In genomic region chr2:168455692-168456525, GRCh38 we compare ENCODE assay signal across 1 cellular context.
TF ChIP-seq lines count a peak whose summit lies in the region.

TSS of gene CERS6 (plus strand) at chr2:168456272. CDS start at chr2:168456449, 177 bp downstream.

TF ChIP-seq in HepG2, 621 proteins besides CTCF, POLR2A, EP300 and RAD21 (continued from another document and continues in another):
- TF ChIP-seq ZNF281 (CRISPR knock-in tag; IDR thresholded peaks at IDR 0.05; ENCODE audit: borderline replicate concordance) (peak; percentile 77), SRY (CRISPR knock-in tag; IDR thresholded peaks at IDR 0.05) (peak; percentile 96), FLYWCH1 (CRISPR knock-in tag; IDR thresholded peaks at IDR 0.05) (peak; percentile 36), KDM1A (CRISPR knock-in tag; IDR thresholded peaks at IDR 0.05) (peak; percentile 87), DMAP1 (CRISPR knock-in tag; IDR thresholded peaks at IDR 0.05) (peak; percentile 80), ZBTB40 (IDR thresholded peaks at IDR 0.05) (no peak), ZBTB40 (CRISPR knock-in tag; IDR thresholded peaks at IDR 0.05) (peak; percentile 93), ZNF367 (CRISPR knock-in tag; IDR thresholded peaks at IDR 0.05; ENCODE audit: borderline replicate concordance) (peak; percentile 95; the same call in 1 of the 2 replicates), NAIF1 (CRISPR knock-in tag; IDR thresholded peaks at IDR 0.05; ENCODE audit: borderline replicate concordance) (peak; percentile 94), POLR2AphosphoS5 (IDR thresholded peaks at IDR 0.05; ENCODE audit: low read depth, low read length) (peak; percentile 74), ZNF878 (CRISPR knock-in tag; IDR thresholded peaks at IDR 0.05) (peak; percentile 95), ZNF572 (CRISPR knock-in tag; IDR thresholded peaks at IDR 0.05) (0 out of 2 replicates have a peak, but pooled peaks have one; percentile 30), ASH2L (IDR thresholded peaks at IDR 0.05; ENCODE audit: insufficient read length, low read depth, low read length) (peak; percentile 68), RARG (CRISPR knock-in tag; IDR thresholded peaks at IDR 0.05; ENCODE audit: low read depth) (peak; percentile 57; the same call in 1 of the 2 replicates), GLMP (CRISPR knock-in tag; IDR thresholded peaks at IDR 0.05; ENCODE audit: borderline replicate concordance) (peak; percentile 93; the same call in 1 of the 2 replicates), GPBP1L1 (CRISPR knock-in tag; IDR thresholded peaks at IDR 0.05) (no peak), ZSCAN25 (CRISPR knock-in tag; IDR thresholded peaks at IDR 0.05) (no peak; the same call in 1 of the 2 replicates), RNF2 (conservative IDR thresholded peaks at IDR 0.05; ENCODE audit: low read depth) (peak; percentile 99), NR2F6 (IDR thresholded peaks at IDR 0.05) (no peak), NR2F6 (CRISPR knock-in tag; IDR thresholded peaks at IDR 0.05) (peak; percentile 63; the same call in 1 of the 2 replicates), ZC3H13 (CRISPR knock-in tag; IDR thresholded peaks at IDR 0.05) (peak; percentile 96), FOSL2 (CRISPR knock-in tag; IDR thresholded peaks at IDR 0.05) (no peak; the same call in 1 of the 2 replicates), MATR3 (CRISPR knock-in tag; IDR thresholded peaks at IDR 0.05) (no peak), ZNF672 (CRISPR knock-in tag; IDR thresholded peaks at IDR 0.05) (no peak; the same call in 1 of the 2 replicates), ZNF44 (CRISPR knock-in tag; IDR thresholded peaks at IDR 0.05) (no peak; the same call in 1 of the 2 replicates), HNF1A (IDR thresholded peaks at IDR 0.05; ENCODE audit: low read depth) (no peak), HNF1A (CRISPR knock-in tag; IDR thresholded peaks at IDR 0.05; ENCODE audit: borderline replicate concordance) (peak; percentile 70), TIGD3 (CRISPR knock-in tag; IDR thresholded peaks at IDR 0.05; ENCODE audit: borderline replicate concordance) (peak; percentile 84; the same call in 1 of the 2 replicates), PITX1 (CRISPR knock-in tag; IDR thresholded peaks at IDR 0.05) (peak; percentile 87), TCF7 (IDR thresholded peaks at IDR 0.05; ENCODE audit: low read depth) (no peak), ZZZ3 (CRISPR knock-in tag; IDR thresholded peaks at IDR 0.05; ENCODE audit: borderline replicate concordance) (no peak; the same call in 1 of the 2 replicates), CENPBD1 (CRISPR knock-in tag; IDR thresholded peaks at IDR 0.05; ENCODE audit: borderline replicate concordance, low read depth) (peak; percentile 82; the same call in 1 of the 2 replicates), SUZ12 (IDR thresholded peaks at IDR 0.05; ENCODE audit: low read depth, low read length) (no peak), MAFK (conservative IDR thresholded peaks at IDR 0.05 in 1 of 2, IDR thresholded peaks at IDR 0.05 in 1 of 2; ENCODE audit: low read length in 2 of 2) (no peak), POGZ (CRISPR knock-in tag; IDR thresholded peaks at IDR 0.05) (peak; percentile 93)
